8 cellular contexts compared by ENCODE assay signal in the genomic region with DNA sequence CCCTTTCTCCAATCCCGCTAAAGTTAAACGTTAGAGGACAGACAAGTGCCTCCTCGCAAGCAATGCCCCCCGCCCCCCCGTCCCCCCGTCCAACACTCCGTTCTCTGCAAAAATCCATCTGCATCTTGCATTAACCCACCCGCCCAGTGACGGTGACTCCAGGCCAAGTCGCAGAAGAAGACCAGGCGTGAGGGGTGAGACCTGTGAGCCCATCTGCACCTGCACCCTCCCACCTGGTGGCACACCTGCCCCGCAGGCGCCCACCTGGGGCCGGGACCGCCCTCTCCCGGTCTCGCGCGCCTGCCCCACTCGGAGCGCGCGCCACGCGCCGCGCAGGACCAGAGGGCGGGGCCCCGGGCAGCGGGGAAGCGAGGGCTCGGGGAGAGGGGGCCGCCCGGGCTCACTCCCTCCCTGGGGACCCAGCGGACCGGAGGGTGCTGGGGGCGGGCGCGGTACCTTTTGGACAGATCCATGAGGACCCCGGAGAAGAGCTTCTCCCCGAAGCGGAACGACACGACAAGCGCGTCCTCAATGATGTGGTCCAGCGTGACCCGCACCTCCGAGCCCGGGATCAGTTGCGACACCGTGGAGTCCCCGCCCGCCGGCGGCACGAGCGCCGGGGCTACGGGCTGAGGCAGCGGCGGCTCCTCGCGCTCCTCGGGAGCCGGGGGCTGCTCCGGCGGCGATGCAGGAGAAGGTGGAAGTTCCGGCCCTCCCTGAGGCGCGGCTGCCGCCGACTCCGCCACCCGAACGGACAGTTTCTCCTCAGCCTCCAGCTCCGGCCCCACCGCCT. TPM values are rescaled to one million over a fixed set of nuclear protein-coding genes. Genes with fewer than 3 reads are reported as not detected.
DNase-seq lines count a peak whose midpoint lies in the region; ATAC-seq, FAIRE-seq and TF ChIP-seq lines count a peak whose summit lies in the region.

No MANE protein-coding gene starts in this region.

- peak; percentile 17 for ATAC-seq in GM21423 (IDR thresholded peaks at IDR 0.05; ENCODE audit: unreplicated experiment)

- H3K27me3 ChIP-seq in HUES64 (ENCODE audit: insufficient read depth, low read length) = no peaks in the 10 kb centered on the region
- no peaks in the 10 kb centered on the region for H3K27me3 ChIP-seq in WERI-Rb-1 (ENCODE audit: insufficient read depth, low read depth, severe bottlenecking)
- H3K27me3 ChIP-seq in mammary epithelial cell (ENCODE audit: insufficient read depth, low read length) = no peaks in the 10 kb centered on the region

- H3K27ac ChIP-seq in HUES64 (ENCODE audit: low read depth, low read length) (peak overlapping the region; percentile 89), WERI-Rb-1 (peak overlapping the region; percentile 91), mammary epithelial cell (ENCODE audit: insufficient read depth, low read depth, low read length) (peak overlapping the region; percentile 60), kidney (ENCODE audit: low read depth in 2 of 2, low read length in 2 of 2) (peak overlapping the region; percentile 93 to 96)

- H3K9me3 ChIP-seq in HUES64 (ENCODE audit: insufficient read depth, low read depth, low read length) (no peaks in the 10 kb centered on the region), WERI-Rb-1 (ENCODE audit: severe bottlenecking) (no peaks in the 10 kb centered on the region), mammary epithelial cell (replicated peaks; ENCODE audit: insufficient read depth, low read length) (no peaks in the 10 kb centered on the region), kidney (ENCODE audit: control insufficient read depth in 1 of 2, low read length in 2 of 2) (no peaks in the 10 kb centered on the region)

- in situ Hi-C loops in mammary epithelial cell (cut with MboI; ENCODE audit: low sequenced_read_pairs in 2 of 2) = no loop called here

- H3K79me2 ChIP-seq in mammary epithelial cell (ENCODE audit: insufficient read depth, low read length) = peaks cover 44% of the 10 kb centered on the region

- no peak for TF ChIP-seq CTCF in WERI-Rb-1 (IDR thresholded peaks at IDR 0.05; ENCODE audit: low read depth, low read length)
- no peak for TF ChIP-seq CTCF in mammary epithelial cell (conservative IDR thresholded peaks at IDR 0.05 in 1 of 2, IDR thresholded peaks at IDR 0.05 in 1 of 2; ENCODE audit: extremely low read depth in 1 of 2, insufficient read depth in 1 of 2, low read depth in 1 of 2, low read length in 2 of 2)
- no peak for TF ChIP-seq CTCF in kidney (IDR thresholded peaks at IDR 0.05; ENCODE audit: borderline replicate concordance, extremely low read depth, insufficient read depth)

- dilution Hi-C loops in mammary epithelial cell (cut with HindIII; ENCODE audit: low sequenced_read_pairs) = no loop called here

- no TSS peak for BruUV-seq in mammary epithelial cell (replicated peaks; lab: Mats Ljungman, UMichigan)

- intact Hi-C loops in mammary epithelial cell (cut with micrococcal nuclease) (loop anchor here (1.0 kb wide), 3 partner anchors 35 to 227 kb away; no protein-coding TSS in a partner anchor), kidney (cut with DNase I) (no loop called here)

- H3K4me2 ChIP-seq in mammary epithelial cell (ENCODE audit: insufficient read depth, low read depth, low read length) = peak overlapping the region; percentile 89

- peak overlapping the region; percentile 94 for H2AFZ ChIP-seq in mammary epithelial cell (ENCODE audit: low read depth, low read length)

- no peaks in the 10 kb centered on the region for H4K20me1 ChIP-seq in mammary epithelial cell (ENCODE audit: insufficient read depth, low read length)

- WGBS in HUES64 = under 1% methylated on average over 79 of the region's 79 CpGs
- WGBS in mammary epithelial cell (ENCODE audit: low coverage, missing lambda C conversion rate) = 2% methylated on average over 13 of the region's 79 CpGs

- H3K9ac ChIP-seq in HUES64 (ENCODE audit: low read depth, low read length) (peak overlapping the region; percentile 87), mammary epithelial cell (ENCODE audit: insufficient read depth, low read length) (peak overlapping the region; percentile 71), kidney (ENCODE audit: low read length in 2 of 2) (peak overlapping the region; percentile 81 to 89)

- peak; percentile 79 for DNase-seq in D341Med (ENCODE audit: low spot score)
- peak; percentile 33 for DNase-seq in WERI-Rb-1
- peak; percentile 4 for DNase-seq in mammary epithelial cell
- DNase-seq in kidney = no peak
- DNase-seq in stimulated activated CD4-positive, alpha-beta T cell treated with anti-CD3 and anti-CD28 coated beads, Interleukin-2, amount 100 ng/mL, for 24 hours = peak; percentile 48 to 54
- no peak for DNase-seq in NCI-H2107 treated with DMSO at 0.1 percent for 48 hours (lab: John Stamatoyannopoulos, UW; ENCODE audit: unreplicated experiment)

- peaks cover 38% of the 10 kb centered on the region for H3K36me3 ChIP-seq in HUES64 (ENCODE audit: insufficient read depth, low read length)
- H3K36me3 ChIP-seq in WERI-Rb-1 = peaks cover 40% of the 10 kb centered on the region
- peaks cover 12% of the 10 kb centered on the region for H3K36me3 ChIP-seq in mammary epithelial cell (ENCODE audit: insufficient read depth, low read length)
- peaks cover 0 to 2% of the 10 kb centered on the region in 2 donors for H3K36me3 ChIP-seq in kidney (ENCODE audit: control insufficient read depth in 1 of 2, insufficient read depth in 2 of 2, low read length in 2 of 2)

- CTCF ChIA-PET in mammary epithelial cell (lab: Charles Lee; ENCODE audit: low non-redundant PET) = no interaction called here

- H3K4me3 ChIP-seq in HUES64 (ENCODE audit: low read length) = peak overlapping the region; percentile 98
- H3K4me3 ChIP-seq in WERI-Rb-1 (ENCODE audit: low read depth, low read length) = peak overlapping the region; percentile 93
- H3K4me3 ChIP-seq in mammary epithelial cell (replicated peaks in 1 of 3; ENCODE audit: insufficient read depth in 1 of 3, low read depth in 2 of 3, low read length in 3 of 3) = peak overlapping the region; percentile 85 to 99 (median 99)
- H3K4me3 ChIP-seq in kidney (ENCODE audit: low read length in 2 of 2) = peak overlapping the region; percentile 77 to 87

- peaks cover 5% of the 10 kb centered on the region; the same call in 1 of the 2 replicates for H3K4me1 ChIP-seq in HUES64 (ENCODE audit: insufficient read depth, low read length)
- peaks cover 7% of the 10 kb centered on the region for H3K4me1 ChIP-seq in mammary epithelial cell (ENCODE audit: insufficient read depth, low read length)
- H3K4me1 ChIP-seq in kidney (ENCODE audit: control insufficient read depth in 1 of 2, insufficient read depth in 1 of 2, low read depth in 1 of 2, low read length in 2 of 2) = no peaks in the 10 kb centered on the region

- no peak for FAIRE-seq in kidney (lab: Jason Lieb, UNC)

RNA-seq across cellular contexts. Expression of gene PWWP2A, which starts 0.7 kb away (rescaled TPM):
- 31.3 TPM for polyA plus RNA-seq in HUES64 (2013, experiment 1 of 2)
- polyA plus RNA-seq in HUES64 (2013, experiment 2 of 2) = 28.2 TPM
- total RNA-seq in mammary epithelial cell (10 to 100 TPM; 14.7 to 16.7 TPM), kidney (21.6 TPM)
- polyA plus RNA-seq in mammary epithelial cell (8.4 TPM), kidney (ENCODE audit: insufficient read depth, low read depth, low replicate concordance) (6.3 TPM)
- 1.8 TPM for polyA minus RNA-seq in mammary epithelial cell

Comparison
In these comparisons a context has a peak if more than half of its experiments do, and no peak if none do; other contexts are left out.
1. DNase-seq: peak in D341Med (single experiment), WERI-Rb-1 (single experiment), mammary epithelial cell (single experiment) and stimulated activated CD4-positive, alpha-beta T cell treated with anti-CD3 and anti-CD28 coated beads, Interleukin-2, amount 100 ng/mL, for 24 hours (2 of 2); none in kidney (single experiment) and NCI-H2107 treated with DMSO at 0.1 percent for 48 hours (single experiment).
2. Peak in every context shown above with its lines, with median percentiles within 50 percentile points of each other: H3K27ac ChIP-seq, H3K4me3 ChIP-seq and H3K9ac ChIP-seq.